In the genomic region with DNA sequence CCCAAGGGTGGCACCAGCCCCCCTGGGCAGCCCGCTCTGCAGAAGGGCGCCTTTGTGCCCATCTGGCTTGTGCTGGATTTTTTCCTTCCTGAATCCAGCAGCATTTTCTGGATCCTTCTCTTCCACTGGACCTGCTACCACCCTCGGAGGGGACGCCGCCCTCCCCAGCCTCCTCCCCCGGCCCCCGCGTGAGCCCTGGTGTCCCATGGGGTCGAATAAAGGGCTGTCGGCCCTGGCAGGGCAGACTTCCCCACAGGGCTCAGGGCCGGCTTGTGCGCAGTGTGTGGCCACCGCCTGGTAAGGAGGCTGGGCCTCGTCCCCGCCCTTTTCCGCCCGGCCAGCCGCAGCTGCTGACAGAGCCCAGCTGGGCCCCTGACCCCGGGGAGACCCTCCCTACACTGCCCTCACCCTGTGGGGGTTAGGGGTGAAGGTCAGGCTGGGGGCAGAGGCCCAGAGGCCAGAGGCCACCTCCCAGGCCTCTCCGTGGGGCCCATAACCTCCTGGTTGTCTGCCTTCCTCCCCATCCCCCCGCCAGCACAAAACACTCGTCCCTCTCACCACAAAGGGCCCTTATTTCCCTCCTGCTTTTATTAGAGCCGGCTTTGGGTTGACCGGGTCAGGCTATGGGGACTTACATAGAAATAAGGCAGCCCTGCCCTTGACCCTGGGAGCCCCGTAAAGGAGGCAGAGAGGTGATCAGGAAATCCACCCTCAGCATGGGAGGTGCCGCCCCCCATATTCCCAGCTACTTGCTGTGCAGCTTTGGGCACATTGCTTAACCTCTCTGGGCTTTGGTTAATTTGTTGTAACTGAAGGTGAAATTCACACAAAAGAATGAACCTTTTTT, we compare ENCODE assay signal across 1 cellular context.
TF ChIP-seq lines count a peak whose summit lies in the region.

No MANE protein-coding gene starts in this region.

TF ChIP-seq in HepG2, 621 proteins besides CTCF, POLR2A, EP300 and RAD21 (continued from another document and continues in another):
- peak; percentile 96 for TF ChIP-seq CCAR2 (optimal IDR thresholded peaks at IDR 0.05; ENCODE audit: low read depth, low read length)
- no peak; the same call in 1 of the 2 replicates for TF ChIP-seq ZNF839 (CRISPR knock-in tag; IDR thresholded peaks at IDR 0.05; ENCODE audit: borderline replicate concordance)
- TF ChIP-seq, protein P1, sequence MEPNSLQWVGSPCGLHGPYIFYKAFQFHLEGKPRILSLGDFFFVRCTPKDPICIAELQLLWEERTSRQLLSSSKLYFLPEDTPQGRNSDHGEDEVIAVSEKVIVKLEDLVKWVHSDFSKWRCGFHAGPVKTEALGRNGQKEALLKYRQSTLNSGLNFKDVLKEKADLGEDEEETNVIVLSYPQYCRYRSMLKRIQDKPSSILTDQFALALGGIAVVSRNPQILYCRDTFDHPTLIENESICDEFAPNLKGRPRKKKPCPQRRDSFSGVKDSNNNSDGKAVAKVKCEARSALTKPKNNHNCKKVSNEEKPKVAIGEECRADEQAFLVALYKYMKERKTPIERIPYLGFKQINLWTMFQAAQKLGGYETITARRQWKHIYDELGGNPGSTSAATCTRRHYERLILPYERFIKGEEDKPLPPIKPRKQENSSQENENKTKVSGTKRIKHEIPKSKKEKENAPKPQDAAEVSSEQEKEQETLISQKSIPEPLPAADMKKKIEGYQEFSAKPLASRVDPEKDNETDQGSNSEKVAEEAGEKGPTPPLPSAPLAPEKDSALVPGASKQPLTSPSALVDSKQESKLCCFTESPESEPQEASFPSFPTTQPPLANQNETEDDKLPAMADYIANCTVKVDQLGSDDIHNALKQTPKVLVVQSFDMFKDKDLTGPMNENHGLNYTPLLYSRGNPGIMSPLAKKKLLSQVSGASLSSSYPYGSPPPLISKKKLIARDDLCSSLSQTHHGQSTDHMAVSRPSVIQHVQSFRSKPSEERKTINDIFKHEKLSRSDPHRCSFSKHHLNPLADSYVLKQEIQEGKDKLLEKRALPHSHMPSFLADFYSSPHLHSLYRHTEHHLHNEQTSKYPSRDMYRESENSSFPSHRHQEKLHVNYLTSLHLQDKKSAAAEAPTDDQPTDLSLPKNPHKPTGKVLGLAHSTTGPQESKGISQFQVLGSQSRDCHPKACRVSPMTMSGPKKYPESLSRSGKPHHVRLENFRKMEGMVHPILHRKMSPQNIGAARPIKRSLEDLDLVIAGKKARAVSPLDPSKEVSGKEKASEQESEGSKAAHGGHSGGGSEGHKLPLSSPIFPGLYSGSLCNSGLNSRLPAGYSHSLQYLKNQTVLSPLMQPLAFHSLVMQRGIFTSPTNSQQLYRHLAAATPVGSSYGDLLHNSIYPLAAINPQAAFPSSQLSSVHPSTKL (CRISPR knock-in tag; IDR thresholded peaks at IDR 0.05): peak; percentile 99
- TF ChIP-seq, protein P2, sequence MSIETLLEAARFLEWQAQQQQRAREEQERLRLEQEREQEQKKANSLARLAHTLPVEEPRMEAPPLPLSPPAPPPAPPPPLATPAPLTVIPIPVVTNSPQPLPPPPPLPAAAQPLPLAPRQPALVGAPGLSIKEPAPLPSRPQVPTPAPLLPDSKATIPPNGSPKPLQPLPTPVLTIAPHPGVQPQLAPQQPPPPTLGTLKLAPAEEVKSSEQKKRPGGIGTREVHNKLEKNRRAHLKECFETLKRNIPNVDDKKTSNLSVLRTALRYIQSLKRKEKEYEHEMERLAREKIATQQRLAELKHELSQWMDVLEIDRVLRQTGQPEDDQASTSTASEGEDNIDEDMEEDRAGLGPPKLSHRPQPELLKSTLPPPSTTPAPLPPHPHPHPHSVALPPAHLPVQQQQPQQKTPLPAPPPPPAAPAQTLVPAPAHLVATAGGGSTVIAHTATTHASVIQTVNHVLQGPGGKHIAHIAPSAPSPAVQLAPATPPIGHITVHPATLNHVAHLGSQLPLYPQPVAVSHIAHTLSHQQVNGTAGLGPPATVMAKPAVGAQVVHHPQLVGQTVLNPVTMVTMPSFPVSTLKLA (IDR thresholded peaks at IDR 0.05): no peak
- TF ChIP-seq, protein P3, sequence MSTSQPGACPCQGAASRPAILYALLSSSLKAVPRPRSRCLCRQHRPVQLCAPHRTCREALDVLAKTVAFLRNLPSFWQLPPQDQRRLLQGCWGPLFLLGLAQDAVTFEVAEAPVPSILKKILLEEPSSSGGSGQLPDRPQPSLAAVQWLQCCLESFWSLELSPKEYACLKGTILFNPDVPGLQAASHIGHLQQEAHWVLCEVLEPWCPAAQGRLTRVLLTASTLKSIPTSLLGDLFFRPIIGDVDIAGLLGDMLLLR (CRISPR knock-in tag; IDR thresholded peaks at IDR 0.05): peak; percentile 83
- no peak for TF ChIP-seq MLLT10 (CRISPR knock-in tag; IDR thresholded peaks at IDR 0.05)
- TF ChIP-seq ZBTB7B (CRISPR knock-in tag; IDR thresholded peaks at IDR 0.05): peak; percentile 100
- TF ChIP-seq ARNT2 (CRISPR knock-in tag; IDR thresholded peaks at IDR 0.05; ENCODE audit: low read depth): peak; percentile 97
- 0 out of 2 replicates have a peak, but pooled peaks have one; percentile 83 for TF ChIP-seq CHD4 (IDR thresholded peaks at IDR 0.05; ENCODE audit: borderline replicate concordance, low read length)
- TF ChIP-seq PLRG1 (conservative IDR thresholded peaks at IDR 0.05): no peak
- peak; percentile 43; the same call in 1 of the 2 replicates for TF ChIP-seq TAF1 (CRISPR knock-in tag; IDR thresholded peaks at IDR 0.05)
- TF ChIP-seq ZNF562 (CRISPR knock-in tag; IDR thresholded peaks at IDR 0.05; ENCODE audit: borderline replicate concordance): no peak
- no peak for TF ChIP-seq ZNF10 (CRISPR knock-in tag; IDR thresholded peaks at IDR 0.05; ENCODE audit: borderline replicate concordance, low read depth)
- peak; percentile 85 for TF ChIP-seq ZFP1 (CRISPR knock-in tag; IDR thresholded peaks at IDR 0.05)
- peak; percentile 69; the same call in 1 of the 2 replicates for TF ChIP-seq ZNF143 (CRISPR knock-in tag; IDR thresholded peaks at IDR 0.05)
- peak; percentile 98 for TF ChIP-seq POGZ (CRISPR knock-in tag; IDR thresholded peaks at IDR 0.05)
- peak; percentile 61; the same call in 1 of the 2 replicates for TF ChIP-seq MIER2 (CRISPR knock-in tag; IDR thresholded peaks at IDR 0.05)
- no peak for TF ChIP-seq POLR2AphosphoS5 (IDR thresholded peaks at IDR 0.05; ENCODE audit: low read depth, low read length)
- TF ChIP-seq YEATS2 (CRISPR knock-in tag; IDR thresholded peaks at IDR 0.05; ENCODE audit: borderline replicate concordance): peak; percentile 58; the same call in 1 of the 2 replicates
- no peak for TF ChIP-seq ZNF577 (CRISPR knock-in tag; IDR thresholded peaks at IDR 0.05; ENCODE audit: borderline replicate concordance, low read depth)
- TF ChIP-seq, protein P4, sequence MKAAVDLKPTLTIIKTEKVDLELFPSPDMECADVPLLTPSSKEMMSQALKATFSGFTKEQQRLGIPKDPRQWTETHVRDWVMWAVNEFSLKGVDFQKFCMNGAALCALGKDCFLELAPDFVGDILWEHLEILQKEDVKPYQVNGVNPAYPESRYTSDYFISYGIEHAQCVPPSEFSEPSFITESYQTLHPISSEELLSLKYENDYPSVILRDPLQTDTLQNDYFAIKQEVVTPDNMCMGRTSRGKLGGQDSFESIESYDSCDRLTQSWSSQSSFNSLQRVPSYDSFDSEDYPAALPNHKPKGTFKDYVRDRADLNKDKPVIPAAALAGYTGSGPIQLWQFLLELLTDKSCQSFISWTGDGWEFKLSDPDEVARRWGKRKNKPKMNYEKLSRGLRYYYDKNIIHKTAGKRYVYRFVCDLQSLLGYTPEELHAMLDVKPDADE (CRISPR knock-in tag; IDR thresholded peaks at IDR 0.05): no peak
- no peak; the same call in 1 of the 2 replicates for TF ChIP-seq ATAD3A (CRISPR knock-in tag; IDR thresholded peaks at IDR 0.05)
- TF ChIP-seq SAP130 (CRISPR knock-in tag; IDR thresholded peaks at IDR 0.05; ENCODE audit: low read depth): peak; percentile 98
- TF ChIP-seq SMAD9 (CRISPR knock-in tag; IDR thresholded peaks at IDR 0.05): 0 out of 2 replicates have a peak, but pooled peaks have one; percentile 61
- no peak; the same call in 1 of the 2 replicates for TF ChIP-seq ZNF678 (CRISPR knock-in tag; IDR thresholded peaks at IDR 0.05)
- TF ChIP-seq, protein P5, sequence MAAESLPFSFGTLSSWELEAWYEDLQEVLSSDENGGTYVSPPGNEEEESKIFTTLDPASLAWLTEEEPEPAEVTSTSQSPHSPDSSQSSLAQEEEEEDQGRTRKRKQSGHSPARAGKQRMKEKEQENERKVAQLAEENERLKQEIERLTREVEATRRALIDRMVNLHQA (CRISPR knock-in tag; IDR thresholded peaks at IDR 0.05): 0 out of 2 replicates have a peak, but pooled peaks have one; percentile 59
- TF ChIP-seq, protein P6, sequence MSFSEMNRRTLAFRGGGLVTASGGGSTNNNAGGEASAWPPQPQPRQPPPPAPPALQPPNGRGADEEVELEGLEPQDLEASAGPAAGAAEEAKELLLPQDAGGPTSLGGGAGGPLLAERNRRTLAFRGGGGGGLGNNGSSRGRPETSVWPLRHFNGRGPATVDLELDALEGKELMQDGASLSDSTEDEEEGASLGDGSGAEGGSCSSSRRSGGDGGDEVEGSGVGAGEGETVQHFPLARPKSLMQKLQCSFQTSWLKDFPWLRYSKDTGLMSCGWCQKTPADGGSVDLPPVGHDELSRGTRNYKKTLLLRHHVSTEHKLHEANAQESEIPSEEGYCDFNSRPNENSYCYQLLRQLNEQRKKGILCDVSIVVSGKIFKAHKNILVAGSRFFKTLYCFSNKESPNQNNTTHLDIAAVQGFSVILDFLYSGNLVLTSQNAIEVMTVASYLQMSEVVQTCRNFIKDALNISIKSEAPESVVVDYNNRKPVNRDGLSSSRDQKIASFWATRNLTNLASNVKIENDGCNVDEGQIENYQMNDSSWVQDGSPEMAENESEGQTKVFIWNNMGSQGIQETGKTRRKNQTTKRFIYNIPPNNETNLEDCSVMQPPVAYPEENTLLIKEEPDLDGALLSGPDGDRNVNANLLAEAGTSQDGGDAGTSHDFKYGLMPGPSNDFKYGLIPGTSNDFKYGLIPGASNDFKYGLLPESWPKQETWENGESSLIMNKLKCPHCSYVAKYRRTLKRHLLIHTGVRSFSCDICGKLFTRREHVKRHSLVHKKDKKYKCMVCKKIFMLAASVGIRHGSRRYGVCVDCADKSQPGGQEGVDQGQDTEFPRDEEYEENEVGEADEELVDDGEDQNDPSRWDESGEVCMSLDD (CRISPR knock-in tag; IDR thresholded peaks at IDR 0.05; ENCODE audit: borderline replicate concordance): peak; percentile 96; the same call in 1 of the 2 replicates
- TF ChIP-seq, protein P7, sequence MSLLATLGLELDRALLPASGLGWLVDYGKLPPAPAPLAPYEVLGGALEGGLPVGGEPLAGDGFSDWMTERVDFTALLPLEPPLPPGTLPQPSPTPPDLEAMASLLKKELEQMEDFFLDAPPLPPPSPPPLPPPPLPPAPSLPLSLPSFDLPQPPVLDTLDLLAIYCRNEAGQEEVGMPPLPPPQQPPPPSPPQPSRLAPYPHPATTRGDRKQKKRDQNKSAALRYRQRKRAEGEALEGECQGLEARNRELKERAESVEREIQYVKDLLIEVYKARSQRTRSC (CRISPR knock-in tag; IDR thresholded peaks at IDR 0.05; ENCODE audit: low read depth): no peak
- TF ChIP-seq, protein P8, sequence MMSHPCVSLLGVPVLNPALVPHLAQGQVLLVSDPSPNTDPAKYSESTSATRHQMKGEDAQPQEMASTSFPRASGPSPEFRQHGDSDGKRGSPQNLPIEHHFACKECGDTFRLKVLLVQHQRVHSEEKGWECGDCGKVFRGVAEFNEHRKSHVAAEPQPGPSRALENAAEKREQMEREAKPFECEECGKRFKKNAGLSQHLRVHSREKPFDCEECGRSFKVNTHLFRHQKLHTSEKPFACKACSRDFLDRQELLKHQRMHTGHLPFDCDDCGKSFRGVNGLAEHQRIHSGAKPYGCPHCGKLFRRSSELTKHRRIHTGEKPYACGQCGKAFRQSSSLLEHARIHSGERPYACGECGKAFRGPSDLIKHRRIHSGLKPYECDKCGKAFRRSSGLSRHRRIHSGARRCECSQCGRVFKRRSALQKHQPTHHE (CRISPR knock-in tag; IDR thresholded peaks at IDR 0.05; ENCODE audit: borderline replicate concordance): peak; percentile 98
- TF ChIP-seq ZFP90 (CRISPR knock-in tag; IDR thresholded peaks at IDR 0.05; ENCODE audit: borderline replicate concordance): peak; percentile 86
- peak; percentile 89 for TF ChIP-seq KLF6 (CRISPR knock-in tag; IDR thresholded peaks at IDR 0.05)
- peak; percentile 41; the same call in 1 of the 2 replicates for TF ChIP-seq ZNF546 (CRISPR knock-in tag; conservative IDR thresholded peaks at IDR 0.05)
- TF ChIP-seq, protein P9, sequence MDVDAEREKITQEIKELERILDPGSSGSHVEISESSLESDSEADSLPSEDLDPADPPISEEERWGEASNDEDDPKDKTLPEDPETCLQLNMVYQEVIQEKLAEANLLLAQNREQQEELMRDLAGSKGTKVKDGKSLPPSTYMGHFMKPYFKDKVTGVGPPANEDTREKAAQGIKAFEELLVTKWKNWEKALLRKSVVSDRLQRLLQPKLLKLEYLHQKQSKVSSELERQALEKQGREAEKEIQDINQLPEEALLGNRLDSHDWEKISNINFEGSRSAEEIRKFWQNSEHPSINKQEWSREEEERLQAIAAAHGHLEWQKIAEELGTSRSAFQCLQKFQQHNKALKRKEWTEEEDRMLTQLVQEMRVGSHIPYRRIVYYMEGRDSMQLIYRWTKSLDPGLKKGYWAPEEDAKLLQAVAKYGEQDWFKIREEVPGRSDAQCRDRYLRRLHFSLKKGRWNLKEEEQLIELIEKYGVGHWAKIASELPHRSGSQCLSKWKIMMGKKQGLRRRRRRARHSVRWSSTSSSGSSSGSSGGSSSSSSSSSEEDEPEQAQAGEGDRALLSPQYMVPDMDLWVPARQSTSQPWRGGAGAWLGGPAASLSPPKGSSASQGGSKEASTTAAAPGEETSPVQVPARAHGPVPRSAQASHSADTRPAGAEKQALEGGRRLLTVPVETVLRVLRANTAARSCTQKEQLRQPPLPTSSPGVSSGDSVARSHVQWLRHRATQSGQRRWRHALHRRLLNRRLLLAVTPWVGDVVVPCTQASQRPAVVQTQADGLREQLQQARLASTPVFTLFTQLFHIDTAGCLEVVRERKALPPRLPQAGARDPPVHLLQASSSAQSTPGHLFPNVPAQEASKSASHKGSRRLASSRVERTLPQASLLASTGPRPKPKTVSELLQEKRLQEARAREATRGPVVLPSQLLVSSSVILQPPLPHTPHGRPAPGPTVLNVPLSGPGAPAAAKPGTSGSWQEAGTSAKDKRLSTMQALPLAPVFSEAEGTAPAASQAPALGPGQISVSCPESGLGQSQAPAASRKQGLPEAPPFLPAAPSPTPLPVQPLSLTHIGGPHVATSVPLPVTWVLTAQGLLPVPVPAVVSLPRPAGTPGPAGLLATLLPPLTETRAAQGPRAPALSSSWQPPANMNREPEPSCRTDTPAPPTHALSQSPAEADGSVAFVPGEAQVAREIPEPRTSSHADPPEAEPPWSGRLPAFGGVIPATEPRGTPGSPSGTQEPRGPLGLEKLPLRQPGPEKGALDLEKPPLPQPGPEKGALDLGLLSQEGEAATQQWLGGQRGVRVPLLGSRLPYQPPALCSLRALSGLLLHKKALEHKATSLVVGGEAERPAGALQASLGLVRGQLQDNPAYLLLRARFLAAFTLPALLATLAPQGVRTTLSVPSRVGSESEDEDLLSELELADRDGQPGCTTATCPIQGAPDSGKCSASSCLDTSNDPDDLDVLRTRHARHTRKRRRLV (CRISPR knock-in tag; IDR thresholded peaks at IDR 0.05): peak; percentile 92
- TF ChIP-seq, protein P10, sequence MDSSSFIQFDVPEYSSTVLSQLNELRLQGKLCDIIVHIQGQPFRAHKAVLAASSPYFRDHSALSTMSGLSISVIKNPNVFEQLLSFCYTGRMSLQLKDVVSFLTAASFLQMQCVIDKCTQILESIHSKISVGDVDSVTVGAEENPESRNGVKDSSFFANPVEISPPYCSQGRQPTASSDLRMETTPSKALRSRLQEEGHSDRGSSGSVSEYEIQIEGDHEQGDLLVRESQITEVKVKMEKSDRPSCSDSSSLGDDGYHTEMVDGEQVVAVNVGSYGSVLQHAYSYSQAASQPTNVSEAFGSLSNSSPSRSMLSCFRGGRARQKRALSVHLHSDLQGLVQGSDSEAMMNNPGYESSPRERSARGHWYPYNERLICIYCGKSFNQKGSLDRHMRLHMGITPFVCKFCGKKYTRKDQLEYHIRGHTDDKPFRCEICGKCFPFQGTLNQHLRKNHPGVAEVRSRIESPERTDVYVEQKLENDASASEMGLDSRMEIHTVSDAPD (CRISPR knock-in tag; IDR thresholded peaks at IDR 0.05): peak; percentile 98
